ENCODE assay signal across 19 cellular contexts in the genomic region with DNA sequence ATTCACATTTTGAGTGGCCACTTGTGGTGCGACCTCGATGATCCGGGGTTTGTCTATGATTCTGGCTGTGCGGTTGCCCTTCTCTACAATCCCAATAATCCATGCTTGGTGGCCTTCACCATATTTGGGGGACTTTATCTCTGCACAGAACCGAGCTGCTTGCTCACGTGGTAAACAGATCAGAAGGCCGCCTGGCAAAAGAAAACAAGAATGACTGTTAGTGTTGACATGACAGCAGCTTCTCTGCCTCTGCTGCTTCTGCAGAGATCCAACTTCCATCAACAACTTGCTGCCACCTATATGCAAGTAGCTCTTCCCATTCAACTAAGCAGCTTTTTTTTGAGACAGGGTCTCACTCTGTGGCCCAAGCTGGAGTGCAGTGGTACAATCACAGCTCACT. TPM values are rescaled to one million over a fixed set of nuclear protein-coding genes. Genes with fewer than 3 reads are reported as not detected.
DNase-seq lines count a peak whose midpoint lies in the region; ATAC-seq, FAIRE-seq and TF ChIP-seq lines count a peak whose summit lies in the region.
"Had no signal": no experiment of that assay in that cellular context is flagged by ENCODE, and none has a peak within 500 bp of the region (broad histone marks: within the 10 kb centered on the region; RNA-seq: fewer than 3 reads in every experiment).

No MANE protein-coding gene starts in this region.

- no peak overlapping the region for H3K9ac ChIP-seq in GM12878 (ENCODE audit: control insufficient read depth, insufficient read depth, low read length)

- H3K27ac Mint-ChIP-seq in GM23338, result peak overlapping the region; percentile 77; the same call in 1 of the 2 replicates
- H3K27ac Mint-ChIP-seq in naive thymus-derived CD4-positive, alpha-beta T cell, result peak overlapping the region in 5 of 9 donors; percentile 33 to 81 (median 59)

- in situ Hi-C loops in GM12878 (cut with MboI), result no loop called here

- POLR2A ChIA-PET in GM12878 (lab: Charles Lee), result no interaction called here
- POLR2A ChIA-PET in naive thymus-derived CD4-positive, alpha-beta T cell (lab: Charles Lee), result interaction anchor here (1.2 kb wide), 1 partner anchor 17 kb away, joined by 4 read pairs; no protein-coding TSS in a partner anchor

- H3K4me3 Mint-ChIP-seq in GM23338, result no peak overlapping the region
- no peak overlapping the region for H3K4me3 Mint-ChIP-seq in naive thymus-derived CD4-positive, alpha-beta T cell
- H3K4me3 Mint-ChIP-seq: CD4-positive, CD25-positive, alpha-beta regulatory T cell had no signal

- RAD21 ChIA-PET in GM12878 (lab: Charles Lee; ENCODE audit: unreplicated experiment), result no interaction called here

- peaks cover 16% of the 10 kb centered on the region for H3K4me1 Mint-ChIP-seq in GM23338
- peaks cover 0 to 2% (median 0%) of the 10 kb centered on the region in 7 donors for H3K4me1 Mint-ChIP-seq in naive thymus-derived CD4-positive, alpha-beta T cell

- CTCF ChIA-PET in GM12878 (lab: Yijun Ruan, JAX), result no interaction called here
- CTCF ChIA-PET in naive thymus-derived CD4-positive, alpha-beta T cell (lab: Charles Lee), result no interaction called here

- intact Hi-C loops in Right ventricle myocardium superior (cut with DNase I), result no loop called here
- intact Hi-C loops in cardiac septum (cut with DNase I), result no loop called here
- intact Hi-C loops in GM12878 (cut with micrococcal nuclease; ENCODE audit: unreplicated experiment), result no loop called here
- intact Hi-C loops in naive thymus-derived CD4-positive, alpha-beta T cell (cut with micrococcal nuclease), result no loop called here

- H3F3A ChIP-seq in GM23338 (replicated peaks; ENCODE audit: low read depth), result peaks cover 78% of the 10 kb centered on the region

- H3K27me3 Mint-ChIP-seq in GM23338 (ENCODE audit: insufficient read depth, low read depth, poor library complexity), result peaks cover 25% of the 10 kb centered on the region
- H3K27me3 Mint-ChIP-seq in naive thymus-derived CD4-positive, alpha-beta T cell, result no peaks in the 10 kb centered on the region
- H3K27me3 Mint-ChIP-seq: CD4-positive, CD25-positive, alpha-beta regulatory T cell had no signal

- peaks cover 52% of the 10 kb centered on the region for H3K36me3 ChIP-seq in GM23338 (ENCODE audit: insufficient read depth)
- H3K36me3 ChIP-seq in GM12878 (ENCODE audit: control insufficient read depth in 2 of 2, insufficient read depth in 2 of 2, low read length in 1 of 2), result peaks cover 4 to 17% of the 10 kb centered on the region in 2 experiments
- H3K36me3 ChIP-seq in naive thymus-derived CD4-positive, alpha-beta T cell (ENCODE audit: control insufficient read depth in 2 of 3, insufficient read depth in 3 of 3, low read length in 3 of 3), result peaks cover 0 to 33% (median 4%) of the 10 kb centered on the region in 3 experiments

- H2AFZ ChIP-seq in GM23338 (no peak overlapping the region), GM12878 (ENCODE audit: control insufficient read depth, low read depth, low read length) (no peak overlapping the region)

- SMC1A ChIA-PET in GM12878 (lab: Charles Lee; ENCODE audit: uncharacterized antibody, unreplicated experiment), result no interaction called here

- TF ChIP-seq RAD21 in GM12878 (IDR thresholded peaks at IDR 0.05; ENCODE audit: insufficient read depth, low read depth, low read length), result no peak

- BruUV-seq in GM12878 (replicated peaks; lab: Mats Ljungman, UMichigan), result TSS peak; percentile 41

- 94% methylated on average over 7 of the region's 7 CpGs for WGBS in GM12878 (ENCODE audit: insufficient coverage, insufficient replicate concordance, low lambda C conversion rate, missing lambda C conversion rate)

- peaks cover 78% of the 10 kb centered on the region for H3K36me3 Mint-ChIP-seq in GM23338 (ENCODE audit: low read depth)
- peaks cover 8 to 29% (median 13%) of the 10 kb centered on the region in 5 donors for H3K36me3 Mint-ChIP-seq in naive thymus-derived CD4-positive, alpha-beta T cell

- no peak overlapping the region for H3K4me2 ChIP-seq in GM23338
- no peak overlapping the region for H3K4me2 ChIP-seq in GM12878 (ENCODE audit: control insufficient read depth, insufficient read depth)

- FAIRE-seq in GM12878 (lab: Jason Lieb, UNC), result no peak
- FAIRE-seq: D721Med, G401.6, GM12892, GM18507, HTR-8/SVneo, K562 had no signal

- TF ChIP-seq CTCF in GM23338 (conservative IDR thresholded peaks at IDR 0.05; ENCODE audit: low read depth in 2 of 2), result no peak
- no peak for TF ChIP-seq CTCF in GM12878 (IDR thresholded peaks at IDR 0.05 in 2 of 3, conservative IDR thresholded peaks at IDR 0.05 in 1 of 3; ENCODE audit: control insufficient read depth in 2 of 3, extremely low read depth in 1 of 3, insufficient read depth in 1 of 3, low read depth in 3 of 3, low read length in 3 of 3)

- no peak for TF ChIP-seq POLR2A in GM12878 (IDR thresholded peaks at IDR 0.05; ENCODE audit: low read depth, low read length)

- H3K27me3 ChIP-seq in GM23338 (ENCODE audit: insufficient read depth), result no peaks in the 10 kb centered on the region
- H3K27me3 ChIP-seq in GM12878 (replicated peaks in 1 of 2; ENCODE audit: control insufficient read depth in 2 of 2, insufficient read depth in 2 of 2, low read length in 1 of 2), result no peaks in the 10 kb centered on the region
- no peaks in the 10 kb centered on the region for H3K27me3 ChIP-seq in naive thymus-derived CD4-positive, alpha-beta T cell (ENCODE audit: control insufficient read depth in 2 of 2, insufficient read depth in 2 of 2, low read length in 2 of 2)
- H3K27me3 ChIP-seq: BE2C had no signal

- H3K4me1 ChIP-seq in GM23338 (ENCODE audit: insufficient read depth) (no peaks in the 10 kb centered on the region; the same call in 1 of the 2 replicates), GM12878 (ENCODE audit: control insufficient read depth, insufficient read depth, low read length) (no peaks in the 10 kb centered on the region)
- no peaks in the 10 kb centered on the region for H3K4me1 ChIP-seq in naive thymus-derived CD4-positive, alpha-beta T cell (ENCODE audit: control insufficient read depth in 2 of 2, insufficient read depth in 2 of 2, low read length in 2 of 2)
- H3K4me1 ChIP-seq: BE2C, Caco-2 had no signal

- H3K9me2 ChIP-seq in GM23338 (ENCODE audit: insufficient read depth), result no peaks in the 10 kb centered on the region

- ATAC-seq in Right ventricle myocardium superior (ENCODE audit: poor library complexity) (peak; percentile 49), GM23338 (no peak), GM12878 (no peak), HG02798 (IDR thresholded peaks at IDR 0.05; ENCODE audit: poor library complexity, unreplicated experiment) (no peak)
- no peak for ATAC-seq in naive thymus-derived CD4-positive, alpha-beta T cell
- ATAC-seq: K562 had no signal

- no peaks in the 10 kb centered on the region for H3K9me3 ChIP-seq in GM12878 (replicated peaks; ENCODE audit: control insufficient read depth, insufficient read depth, low read length)
- no peaks in the 10 kb centered on the region for H3K9me3 ChIP-seq in naive thymus-derived CD4-positive, alpha-beta T cell (ENCODE audit: control insufficient read depth in 2 of 3, low read length in 3 of 3)
- H3K9me3 ChIP-seq: BE2C, Caco-2 had no signal

- H3K9me3 Mint-ChIP-seq in GM23338, result no peaks in the 10 kb centered on the region
- H3K9me3 Mint-ChIP-seq in naive thymus-derived CD4-positive, alpha-beta T cell, result no peaks in the 10 kb centered on the region
- H3K9me3 Mint-ChIP-seq: CD4-positive, CD25-positive, alpha-beta regulatory T cell had no signal

- DNase-seq in Right ventricle myocardium superior (no peak), cardiac septum (ENCODE audit: low spot score) (no peak), GM23338 (ENCODE audit: low spot score) (no peak), GM12878 (ENCODE audit: low read depth, low spot score) (no peak), AG08396 (ENCODE audit: low spot score) (no peak)
- DNase-seq in naive thymus-derived CD4-positive, alpha-beta T cell, result no peak
- DNase-seq: BE2C; C1 segment of cervical spinal cord; Caco-2; CD4-positive, CD25-positive, alpha-beta regulatory T cell; HCEC 1CT; IMR-90 had no signal

- H3K27ac ChIP-seq in GM23338 (ENCODE audit: low read depth), result peak overlapping the region; percentile 81
- H3K27ac ChIP-seq in GM12878 (ENCODE audit: control insufficient read depth, insufficient read depth), result no peak overlapping the region
- no peak overlapping the region for H3K27ac ChIP-seq in naive thymus-derived CD4-positive, alpha-beta T cell (ENCODE audit: low read depth, low read length)

- H3K4me3 ChIP-seq in GM23338, result no peak overlapping the region
- H3K4me3 ChIP-seq in GM12878, result no peak overlapping the region
- H3K4me3 ChIP-seq in naive thymus-derived CD4-positive, alpha-beta T cell (ENCODE audit: low read length), result no peak overlapping the region
- H3K4me3 ChIP-seq: K562 had no signal

- H3K79me2 ChIP-seq in GM23338 (replicated peaks; ENCODE audit: insufficient read depth) (no peaks in the 10 kb centered on the region), GM12878 (ENCODE audit: control insufficient read depth, insufficient read depth, low read length) (no peaks in the 10 kb centered on the region)

- no peak for TF ChIP-seq EP300 in GM12878 (IDR thresholded peaks at IDR 0.05; ENCODE audit: borderline replicate concordance in 1 of 2, control insufficient read depth in 1 of 2, low read depth in 2 of 2, low read length in 2 of 2)

- H4K20me1 ChIP-seq in GM23338 (replicated peaks; ENCODE audit: insufficient read depth) (peaks cover 39% of the 10 kb centered on the region), GM12878 (ENCODE audit: control insufficient read depth, insufficient read depth) (no peaks in the 10 kb centered on the region)

RNA-seq across cellular contexts. Expression of a gene that starts 19.3 kb away (rescaled TPM):
- 181 TPM for total RNA-seq in Right ventricle myocardium superior
- 101 TPM for total RNA-seq in cardiac septum
- total RNA-seq in GM23338 (2014; rRNA removed; shearing (Covaris generic)), result 10.9 and 17.9 TPM in 2 replicates
- polyA plus RNA-seq in GM23338 (2016; fragmentation: Nextera tagmentation; extraction: Ambion mirVana), result 25.7 and 29.8 TPM in 2 replicates
- total RNA-seq in GM12878 (2013; cell fraction: nucleolus; rRNA removed), result 2.6 and 3.0 TPM in 2 replicates
- 4.5 and 4.7 TPM in 2 replicates for total RNA-seq in GM12878 (2014; rRNA removed)
- 3.2 and 4.1 TPM in 2 replicates for total RNA-seq in GM12878 (2014; rRNA removed; fragmentation: Illumina TruSeq; extraction: Trizol)
- total RNA-seq in GM12878 (2021), result 4.6 and 4.8 TPM in 2 replicates
- polyA plus RNA-seq in GM12878 (2011; ENCODE audit: low read depth), result 1.6 TPM
- polyA plus RNA-seq in GM12878 (2011; rRNA removed), result 3.2 and 4.6 TPM in 2 replicates
- 2.8 and 3.3 TPM in 2 replicates for polyA plus RNA-seq in GM12878 (2011; cell fraction: cytosol; rRNA removed)
- 1.7 and 2.5 TPM in 2 replicates for polyA plus RNA-seq in GM12878 (2011; cell fraction: nucleus; rRNA removed)
- 3.7 and 5.3 TPM in 2 replicates for polyA plus RNA-seq in GM12878 (2012)
- 4.6 and 5.2 TPM in 2 replicates for polyA plus RNA-seq in GM12878 (2014; fragmentation: Illumina TruSeq; extraction: Trizol)
- polyA plus RNA-seq in GM12878 (2014; fragmentation: Nextera tagmentation; extraction: Ambion mirVana), result 1 to 10 TPM; 5.8 to 8.4 TPM
- 3.7 and 4.7 TPM in 2 replicates for polyA plus RNA-seq in GM12878 (2014; rRNA removed)
- polyA plus RNA-seq in GM12878 (2016; fragmentation: Nextera tagmentation; extraction: Ambion mirVana), result 10 to 100 TPM in 1 of 2 experiments, 1 to 10 TPM in 1; 7.5 to 10.3 TPM
- 1.5 and 1.9 TPM in 2 replicates for polyA minus RNA-seq in GM12878 (2011; rRNA and poly(A)+ RNA removed)
- polyA minus RNA-seq in GM12878 (2011; cell fraction: cytosol; rRNA and poly(A)+ RNA removed), result 0.94 TPM in 1 of 2 replicates, not detected in the other
- polyA minus RNA-seq in GM12878 (2011; cell fraction: nucleus; rRNA and poly(A)+ RNA removed), result 0.85 and 1.5 TPM in 2 replicates
- 10 to 100 TPM; 11.2 to 17.7 (median 13.2) TPM for total RNA-seq in naive thymus-derived CD4-positive, alpha-beta T cell
- 10 to 100 TPM; 14.6 to 19.9 TPM for polyA plus RNA-seq in naive thymus-derived CD4-positive, alpha-beta T cell

RNA-seq across cellular contexts. Expression of a gene that starts 28.9 kb away (rescaled TPM):
- 27.8 TPM for total RNA-seq in Right ventricle myocardium superior
- 30.4 TPM for total RNA-seq in cardiac septum
- total RNA-seq in GM23338 (2014; rRNA removed; shearing (Covaris generic)), result 609 and 662 TPM in 2 replicates
- polyA plus RNA-seq in GM23338 (2016; fragmentation: Nextera tagmentation; extraction: Ambion mirVana), result 260 and 274 TPM in 2 replicates
- total RNA-seq in GM12878 (2013; cell fraction: nucleolus; rRNA removed), result 16.8 and 18.2 TPM in 2 replicates
- total RNA-seq in GM12878 (2014; rRNA removed), result 39.6 and 47.9 TPM in 2 replicates
- total RNA-seq in GM12878 (2014; rRNA removed; fragmentation: Illumina TruSeq; extraction: Trizol), result 49.5 and 50.5 TPM in 2 replicates
- 55.6 and 59.8 TPM in 2 replicates for total RNA-seq in GM12878 (2021)
- 10.0 TPM for polyA plus RNA-seq in GM12878 (2011; ENCODE audit: low read depth)
- 66.8 and 76.4 TPM in 2 replicates for polyA plus RNA-seq in GM12878 (2011; rRNA removed)
- polyA plus RNA-seq in GM12878 (2011; cell fraction: cytosol; rRNA removed), result 42.0 and 46.6 TPM in 2 replicates
- 24.2 and 26.5 TPM in 2 replicates for polyA plus RNA-seq in GM12878 (2011; cell fraction: nucleus; rRNA removed)
- polyA plus RNA-seq in GM12878 (2012), result 18.2 and 23.6 TPM in 2 replicates
- polyA plus RNA-seq in GM12878 (2014; fragmentation: Illumina TruSeq; extraction: Trizol), result 85.4 and 93.4 TPM in 2 replicates
- 10 to 100 TPM; 14.7 to 20.8 TPM for polyA plus RNA-seq in GM12878 (2014; fragmentation: Nextera tagmentation; extraction: Ambion mirVana)
- polyA plus RNA-seq in GM12878 (2014; rRNA removed), result 51.7 and 60.8 TPM in 2 replicates
- 10 to 100 TPM; 36.8 to 46.4 TPM for polyA plus RNA-seq in GM12878 (2016; fragmentation: Nextera tagmentation; extraction: Ambion mirVana)
- 54.3 and 71.2 TPM in 2 replicates for polyA minus RNA-seq in GM12878 (2011; rRNA and poly(A)+ RNA removed)
- 17.3 and 19.4 TPM in 2 replicates for polyA minus RNA-seq in GM12878 (2011; cell fraction: cytosol; rRNA and poly(A)+ RNA removed)
- polyA minus RNA-seq in GM12878 (2011; cell fraction: nucleus; rRNA and poly(A)+ RNA removed), result 7.1 and 12.3 TPM in 2 replicates
- total RNA-seq in naive thymus-derived CD4-positive, alpha-beta T cell, result 10 to 100 TPM; 23.7 to 57.3 (median 36.5) TPM
- polyA plus RNA-seq in naive thymus-derived CD4-positive, alpha-beta T cell, result 10 to 100 TPM; 15.5 to 21.5 TPM

Comparison
In these comparisons a context has a peak if more than half of its experiments do, and no peak if none do; other contexts are left out.
1. RNA of a gene that starts 28.9 kb away (total RNA-seq): 609 to 662 TPM in GM23338; 16.8 to 59.8 TPM in GM12878, 23.7 to 57.3 TPM in naive thymus-derived CD4-positive, alpha-beta T cell, 30.4 TPM in cardiac septum (single experiment) and 27.8 TPM in Right ventricle myocardium superior (single experiment); every median in the first group is over 10 times any median in the second.